Comparison of ENCODE assay signal across 14 cellular contexts in the genomic region with DNA sequence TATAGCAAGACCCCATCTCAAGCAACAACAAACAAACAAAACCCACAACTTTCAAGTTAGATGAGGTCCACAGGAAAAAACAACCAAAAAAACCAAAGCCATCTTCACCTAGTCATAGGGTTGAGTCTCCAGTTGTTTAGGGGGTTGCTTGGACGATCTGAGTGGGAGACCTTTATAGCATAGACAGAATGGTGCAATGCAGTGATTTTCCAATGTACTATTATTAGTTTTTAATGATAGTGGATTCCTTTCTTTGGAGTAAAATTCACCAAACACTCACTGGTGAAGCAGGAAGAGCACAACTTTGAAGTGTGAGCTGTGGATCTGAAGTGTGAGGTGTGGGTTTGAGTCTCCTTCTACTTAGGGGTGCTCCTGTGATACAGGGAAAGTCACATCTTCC.
DNase-seq lines count a peak whose midpoint lies in the region; ATAC-seq and TF ChIP-seq lines count a peak whose summit lies in the region.
"Had no signal": no experiment of that assay in that cellular context is flagged by ENCODE, and none has a peak within 500 bp of the region (broad histone marks: within the 10 kb centered on the region; RNA-seq: fewer than 3 reads in every experiment).

No MANE protein-coding gene starts in this region.

- H4K20me1 ChIP-seq in hepatocyte (ENCODE audit: insufficient read depth, poor library complexity, severe bottlenecking) = no peaks in the 10 kb centered on the region

- H3K36me3 ChIP-seq in heart left ventricle (no peaks in the 10 kb centered on the region), hepatocyte (replicated peaks; ENCODE audit: insufficient read depth, low read depth) (no peaks in the 10 kb centered on the region), sigmoid colon (no peaks in the 10 kb centered on the region), upper lobe of right lung (no peaks in the 10 kb centered on the region)
- H3K36me3 ChIP-seq: neutrophil had no signal

- peak overlapping the region; percentile 86 to 97 (median 92) for H3K27ac ChIP-seq in heart left ventricle
- peak overlapping the region; percentile 96 for H3K27ac ChIP-seq in hepatocyte
- H3K27ac ChIP-seq in sigmoid colon = peak overlapping the region; percentile 90 to 98 (median 94)
- H3K27ac ChIP-seq in upper lobe of right lung = peak overlapping the region; percentile 97
- H3K27ac ChIP-seq: neutrophil had no signal

- 89 to 95% (median 92%) methylated on average over 1 of the region's 1 CpG for WGBS in heart left ventricle, 4 donors
- WGBS in hepatocyte (ENCODE audit: low lambda C conversion rate, missing lambda C conversion rate) = 71% methylated on average over 1 of the region's 1 CpG
- WGBS in sigmoid colon, 2 donors = 89 to 92% methylated on average over 1 of the region's 1 CpG

- no peak for TF ChIP-seq CTCF in heart left ventricle (IDR thresholded peaks at IDR 0.05)
- no peak for TF ChIP-seq CTCF in hepatocyte (IDR thresholded peaks at IDR 0.05; ENCODE audit: poor library complexity)
- TF ChIP-seq CTCF in sigmoid colon (IDR thresholded peaks at IDR 0.05) = no peak
- TF ChIP-seq CTCF in upper lobe of right lung (IDR thresholded peaks at IDR 0.05) = no peak

- no peak for TF ChIP-seq EP300 in sigmoid colon (IDR thresholded peaks at IDR 0.05)

- TF ChIP-seq POLR2A in heart left ventricle (IDR thresholded peaks at IDR 0.05) (no peak), sigmoid colon (IDR thresholded peaks at IDR 0.05) (no peak)

- H3K27me3 ChIP-seq in heart left ventricle (no peaks in the 10 kb centered on the region), hepatocyte (no peaks in the 10 kb centered on the region), sigmoid colon (no peaks in the 10 kb centered on the region), upper lobe of right lung (no peaks in the 10 kb centered on the region)
- H3K27me3 ChIP-seq: neutrophil had no signal

- no peaks in the 10 kb centered on the region for H3K9me3 ChIP-seq in heart left ventricle
- H3K9me3 ChIP-seq in hepatocyte (ENCODE audit: low read depth) = no peaks in the 10 kb centered on the region
- no peaks in the 10 kb centered on the region for H3K9me3 ChIP-seq in sigmoid colon
- no peaks in the 10 kb centered on the region for H3K9me3 ChIP-seq in upper lobe of right lung
- H3K9me3 ChIP-seq: neutrophil had no signal

- H3K4me1 ChIP-seq in heart left ventricle (peaks cover 29 to 92% (median 67%) of the 10 kb centered on the region in 12 donors), hepatocyte (ENCODE audit: insufficient read depth) (peaks cover 41% of the 10 kb centered on the region), sigmoid colon (peaks cover 4 to 95% (median 84%) of the 10 kb centered on the region in 4 donors), upper lobe of right lung (peaks cover 79% of the 10 kb centered on the region)

- H3K4me3 ChIP-seq in heart left ventricle (no peak overlapping the region), hepatocyte (no peak overlapping the region), sigmoid colon (no peak overlapping the region), upper lobe of right lung (no peak overlapping the region)
- H3K4me3 ChIP-seq: GM23338 had no signal

- no peak for DNase-seq in heart left ventricle
- DNase-seq in Right ventricle myocardium superior = no peak
- DNase-seq in hepatocyte (ENCODE audit: low spot score) = no peak
- no peak for DNase-seq in sigmoid colon
- no peak for DNase-seq in upper lobe of right lung
- DNase-seq in DMS53 treated with DMSO at 0.1 percent for 48 hours (lab: John Stamatoyannopoulos, UW; ENCODE audit: unreplicated experiment) = no peak
- DNase-seq in SHP77 treated with DMSO at 0.1 percent for 48 hours (lab: John Stamatoyannopoulos, UW) = no peak
- DNase-seq in DMS79 treated with DMSO at 0.1 percent for 48 hours (lab: John Stamatoyannopoulos, UW) = no peak
- DNase-seq: CD4-positive, alpha-beta T cell; central memory CD4-positive, alpha-beta T cell; GF-D8; NCI-H2227 treated with DMSO at 0.1 percent for 48 hours had no signal

- no peak overlapping the region for H2AFZ ChIP-seq in hepatocyte

- no peaks in the 10 kb centered on the region for H3K9me2 ChIP-seq in hepatocyte (replicated peaks; ENCODE audit: insufficient read depth)

- peak overlapping the region; percentile 63 for H3K4me2 ChIP-seq in hepatocyte
- H3K4me2 ChIP-seq: GM23338 had no signal

- intact Hi-C loops in heart left ventricle (cut with DNase I) = loop anchor here in 8 of 10 donors (2.0 to 10.0 kb wide), 8 partner anchors 44 to 129 kb away; partner anchors contain the start of gene KLF9 (in 2 of the 8)
- intact Hi-C loops in Right ventricle myocardium superior (cut with DNase I) = loop anchor here (2.0 kb wide), 2 partner anchors 61 to 69 kb away; no protein-coding TSS in a partner anchor
- intact Hi-C loops in sigmoid colon (cut with DNase I) = loop anchor here (2.0 to 10.0 kb wide), 3 partner anchors 107 to 1883 kb away; partner anchors contain the start of gene ZFAND5
- intact Hi-C loops in upper lobe of right lung (cut with DNase I) = loop anchor here (10.0 kb wide), 1 partner anchor 123 kb away; no protein-coding TSS in a partner anchor

- ATAC-seq in heart left ventricle (no peak), Right ventricle myocardium superior (ENCODE audit: poor library complexity) (no peak), upper lobe of right lung (no peak)
- ATAC-seq: GM23338 had no signal

- no peaks in the 10 kb centered on the region for H3K79me2 ChIP-seq in hepatocyte
